12 cellular contexts compared by ENCODE assay signal in genomic region chr15:47586653-47587224, GRCh38.
DNase-seq lines count a peak whose midpoint lies in the region; ATAC-seq and TF ChIP-seq lines count a peak whose summit lies in the region.
"Had no signal": no experiment of that assay in that cellular context is flagged by ENCODE, and none has a peak within 500 bp of the region (broad histone marks: within the 10 kb centered on the region; RNA-seq: fewer than 3 reads in every experiment).

No MANE protein-coding gene starts in this region.

- TF ChIP-seq CTCF in left ventricle myocardium inferior (IDR thresholded peaks at IDR 0.05; ENCODE audit: borderline replicate concordance), result no peak
- TF ChIP-seq CTCF in ovary (IDR thresholded peaks at IDR 0.05), result no peak

- POLR2A ChIA-PET in CD8-positive, alpha-beta memory T cell (lab: Charles Lee), result no interaction called here

- H3K9me3 ChIP-seq in left ventricle myocardium inferior (replicated peaks), result no peaks in the 10 kb centered on the region
- H3K9me3 ChIP-seq in CD8-positive, alpha-beta memory T cell (ENCODE audit: low read length), result no peaks in the 10 kb centered on the region
- H3K9me3 ChIP-seq in ovary, result no peaks in the 10 kb centered on the region

- peaks cover 17% of the 10 kb centered on the region for H3K4me1 ChIP-seq in left ventricle myocardium inferior
- no peaks in the 10 kb centered on the region for H3K4me1 ChIP-seq in CD8-positive, alpha-beta memory T cell (ENCODE audit: insufficient read depth, low read length)
- peaks cover 2% of the 10 kb centered on the region for H3K4me1 ChIP-seq in ovary (ENCODE audit: insufficient read depth)

- H3K36me3 ChIP-seq in left ventricle myocardium inferior (no peaks in the 10 kb centered on the region), ovary (no peaks in the 10 kb centered on the region)
- H3K36me3 ChIP-seq in CD8-positive, alpha-beta memory T cell (ENCODE audit: insufficient read depth, low read length), result no peaks in the 10 kb centered on the region

- H3K27ac ChIP-seq in left ventricle myocardium inferior (replicated peaks) (no peak overlapping the region), ovary (no peak overlapping the region)
- no peak overlapping the region for H3K27ac ChIP-seq in CD8-positive, alpha-beta memory T cell (ENCODE audit: low read depth, low read length)
- H3K27ac ChIP-seq: VCaP had no signal

- no peak overlapping the region for H3K4me3 Mint-ChIP-seq in stimulated activated effector memory CD8-positive, alpha-beta T cell treated with anti-CD3 and anti-CD28 coated beads, Interleukin-12 subunit alpha, Interleukin-12 subunit beta, amount 100 ng/mL, for 72 hours
- H3K4me3 Mint-ChIP-seq in CD8-positive, alpha-beta memory T cell, result no peak overlapping the region
- H3K4me3 Mint-ChIP-seq: CD4-positive, CD25-positive, alpha-beta regulatory T cell had no signal

- H3K9me3 Mint-ChIP-seq in stimulated activated effector memory CD8-positive, alpha-beta T cell treated with anti-CD3 and anti-CD28 coated beads, Interleukin-12 subunit alpha, Interleukin-12 subunit beta, amount 100 ng/mL, for 72 hours, result peaks cover 2% of the 10 kb centered on the region
- H3K9me3 Mint-ChIP-seq in CD8-positive, alpha-beta memory T cell, result peaks cover 0 to 7% (median 5%) of the 10 kb centered on the region in 5 donors

- 66 to 74% (median 67%) methylated on average over 6 of the region's 6 CpGs for WGBS in ovary, 3 donors

- CTCF ChIA-PET in CD8-positive, alpha-beta memory T cell (lab: Charles Lee), result no interaction called here

- no peak overlapping the region for H3K27ac Mint-ChIP-seq in stimulated activated effector memory CD8-positive, alpha-beta T cell treated with anti-CD3 and anti-CD28 coated beads, Interleukin-12 subunit alpha, Interleukin-12 subunit beta, amount 100 ng/mL, for 72 hours
- no peak overlapping the region for H3K27ac Mint-ChIP-seq in CD8-positive, alpha-beta memory T cell
- H3K27ac Mint-ChIP-seq: CD4-positive, CD25-positive, alpha-beta regulatory T cell had no signal

- DNase-seq in COLO829 (ENCODE audit: low spot score) (peak; percentile 76), LoVo (ENCODE audit: low spot score) (peak; percentile 19), NCI-H345 (lab: John Stamatoyannopoulos, UW) (peak; percentile 91), left ventricle myocardium inferior (peak; percentile 63), ovary (no peak)
- no peak for DNase-seq in stimulated activated effector memory CD8-positive, alpha-beta T cell treated with anti-CD3 and anti-CD28 coated beads, Interleukin-12 subunit alpha, Interleukin-12 subunit beta, amount 100 ng/mL, for 72 hours (ENCODE audit: low spot score in 2 of 2)
- DNase-seq in CD8-positive, alpha-beta memory T cell, result no peak
- DNase-seq: CD4-positive, CD25-positive, alpha-beta regulatory T cell; occipital lobe had no signal

- H3K36me3 Mint-ChIP-seq in stimulated activated effector memory CD8-positive, alpha-beta T cell treated with anti-CD3 and anti-CD28 coated beads, Interleukin-12 subunit alpha, Interleukin-12 subunit beta, amount 100 ng/mL, for 72 hours, result no peaks in the 10 kb centered on the region
- no peaks in the 10 kb centered on the region for H3K36me3 Mint-ChIP-seq in CD8-positive, alpha-beta memory T cell
- H3K36me3 Mint-ChIP-seq: CD4-positive, CD25-positive, alpha-beta regulatory T cell had no signal

- H3K27me3 Mint-ChIP-seq in CD8-positive, alpha-beta memory T cell, result peaks cover 0 to 4% of the 10 kb centered on the region in 2 donors
- H3K27me3 Mint-ChIP-seq: CD4-positive, CD25-positive, alpha-beta regulatory T cell had no signal

- TF ChIP-seq POLR2A in ovary (IDR thresholded peaks at IDR 0.05), result no peak

- H3K4me1 Mint-ChIP-seq in stimulated activated effector memory CD8-positive, alpha-beta T cell treated with anti-CD3 and anti-CD28 coated beads, Interleukin-12 subunit alpha, Interleukin-12 subunit beta, amount 100 ng/mL, for 72 hours, result no peaks in the 10 kb centered on the region
- no peaks in the 10 kb centered on the region for H3K4me1 Mint-ChIP-seq in CD8-positive, alpha-beta memory T cell
- H3K4me1 Mint-ChIP-seq: CD4-positive, CD25-positive, alpha-beta regulatory T cell had no signal

- H3K27me3 ChIP-seq in left ventricle myocardium inferior (ENCODE audit: low read depth) (peaks cover 8% of the 10 kb centered on the region), ovary (no peaks in the 10 kb centered on the region)
- no peaks in the 10 kb centered on the region for H3K27me3 ChIP-seq in CD8-positive, alpha-beta memory T cell (ENCODE audit: insufficient read depth, low read length, poor library complexity, severe bottlenecking)

- no peak for ATAC-seq in stimulated activated effector memory CD8-positive, alpha-beta T cell treated with anti-CD3 and anti-CD28 coated beads, Interleukin-12 subunit alpha, Interleukin-12 subunit beta, amount 100 ng/mL, for 72 hours
- no peak for ATAC-seq in esophagus mucosa

- intact Hi-C loops in left ventricle myocardium inferior (cut with micrococcal nuclease), result no loop called here
- intact Hi-C loops in ovary (cut with DNase I), result no loop called here

- no peak for TF ChIP-seq EP300 in ovary (IDR thresholded peaks at IDR 0.05)

- H3K4me3 ChIP-seq in left ventricle myocardium inferior (no peak overlapping the region), ovary (no peak overlapping the region)
- no peak overlapping the region for H3K4me3 ChIP-seq in CD8-positive, alpha-beta memory T cell (ENCODE audit: low read length)
- H3K4me3 ChIP-seq: lung had no signal

Comparison
In these comparisons a context has a peak if more than half of its experiments do, and no peak if none do; other contexts are left out.
1. DNase-seq: peak in COLO829 (single experiment), LoVo (single experiment), NCI-H345 (single experiment) and left ventricle myocardium inferior (single experiment); none in stimulated activated effector memory CD8-positive, alpha-beta T cell treated with anti-CD3 and anti-CD28 coated beads, Interleukin-12 subunit alpha, Interleukin-12 subunit beta, amount 100 ng/mL, for 72 hours (0 of 2), CD8-positive, alpha-beta memory T cell (0 of 5) and ovary (0 of 5).